Comparison of ENCODE assay signal across 21 cellular contexts in genomic region chr12:29882771-29883315, GRCh38.
"Had no signal": no experiment of that assay in that cellular context is flagged by ENCODE, and none has a peak within 500 bp of the region (broad histone marks: within the 10 kb centered on the region; RNA-seq: fewer than 3 reads in every experiment).

No MANE protein-coding gene starts in this region.

- H3K27me3 ChIP-seq: colonic mucosa, hepatocyte, left lung, sigmoid colon, stomach, testis had no signal

- H3K36me3 Mint-ChIP-seq: memory B cell had no signal

- H3K36me3 ChIP-seq: colonic mucosa, left lung, sigmoid colon, stomach had no signal

- ATAC-seq: activated naive CD4-positive, alpha-beta T cell treated with anti-CD3 and anti-CD28 coated beads, Interleukin-2, amount 50 U/mL, for 72 hours; activated T-cell treated with anti-CD3 and anti-CD28 coated beads, Interleukin-2, amount 50 U/mL, for 72 hours; esophagus mucosa; left lung had no signal

- H3K4me3 Mint-ChIP-seq: activated CD4-positive, alpha-beta T cell treated with anti-CD3 and anti-CD28 coated beads, Interleukin-2, amount 10 ng/mL, durations not matched to agents 24 days and 14 days; activated T-cell treated with anti-CD3 and anti-CD28 coated beads, Interleukin-2, amount 50 U/mL, for 72 hours; memory B cell; nephron progenitor cell; T-helper 2 cell treated with Interferon-gamma antibody and Interleukin-4, amounts not matched to agents 5 μg/mL and 100 μg/mL, for 36 hours had no signal

- H3K27ac ChIP-seq: colonic mucosa, hepatocyte, left lung, sigmoid colon, stomach, testis had no signal

- H3K27me3 Mint-ChIP-seq: activated CD4-positive, alpha-beta T cell treated with anti-CD3 and anti-CD28 coated beads, Interleukin-2, amount 10 ng/mL, durations not matched to agents 24 days and 14 days; memory B cell; progenitor cell of endocrine pancreas had no signal

- H3K27ac Mint-ChIP-seq: activated CD4-positive, alpha-beta T cell treated with anti-CD3 and anti-CD28 coated beads, Interleukin-2, amount 10 ng/mL, durations not matched to agents 24 days and 14 days; activated naive CD4-positive, alpha-beta T cell treated with anti-CD3 and anti-CD28 coated beads, Interleukin-2, amount 50 U/mL, for 72 hours; activated T-cell treated with anti-CD3 and anti-CD28 coated beads, Interleukin-2, amount 50 U/mL, for 72 hours; memory B cell; nephron progenitor cell; progenitor cell of endocrine pancreas; T-helper 2 cell treated with Interferon-gamma antibody and Interleukin-4, amounts not matched to agents 5 μg/mL and 100 μg/mL, for 36 hours had no signal

- H3K4me3 ChIP-seq: colonic mucosa, hepatocyte, left lung, sigmoid colon, stomach, testis had no signal

- H3K9me3 ChIP-seq: colonic mucosa, sigmoid colon, testis had no signal

- H3K4me1 Mint-ChIP-seq: activated CD4-positive, alpha-beta T cell treated with anti-CD3 and anti-CD28 coated beads, Interleukin-2, amount 10 ng/mL, durations not matched to agents 24 days and 14 days; memory B cell; nephron progenitor cell had no signal

- H3K4me1 ChIP-seq: colonic mucosa, left lung, sigmoid colon, stomach, testis had no signal

- DNase-seq: activated CD4-positive, alpha-beta T cell treated with anti-CD3 and anti-CD28 coated beads, Interleukin-2, amount 10 ng/mL, durations not matched to agents 24 days and 14 days; activated CD4-positive, CD25-positive, alpha-beta regulatory T cell; activated CD8-positive, alpha-beta memory T cell treated with anti-CD3 and anti-CD28 coated beads, Interleukin-2, amount 50 U/mL, for 48 hours; activated gamma-delta T cell; activated T-cell treated with anti-CD3 and anti-CD28 coated beads, Interleukin-2, amount 50 U/mL, for 72 hours; central memory CD4-positive, alpha-beta T cell; colonic mucosa; left lung; nephron progenitor cell; occipital lobe; sigmoid colon; stimulated activated CD4-positive, alpha-beta T cell treated with anti-CD3 and anti-CD28 coated beads, Interleukin-12 subunit alpha, Interleukin-12 subunit beta, amount 100 ng/mL, for 4 hours; stimulated activated CD4-positive, alpha-beta T cell treated with anti-CD3 and anti-CD28 coated beads, Interleukin-2, amount 100 ng/mL, for 24 hours; stomach; testis had no signal
